In the genomic region with DNA sequence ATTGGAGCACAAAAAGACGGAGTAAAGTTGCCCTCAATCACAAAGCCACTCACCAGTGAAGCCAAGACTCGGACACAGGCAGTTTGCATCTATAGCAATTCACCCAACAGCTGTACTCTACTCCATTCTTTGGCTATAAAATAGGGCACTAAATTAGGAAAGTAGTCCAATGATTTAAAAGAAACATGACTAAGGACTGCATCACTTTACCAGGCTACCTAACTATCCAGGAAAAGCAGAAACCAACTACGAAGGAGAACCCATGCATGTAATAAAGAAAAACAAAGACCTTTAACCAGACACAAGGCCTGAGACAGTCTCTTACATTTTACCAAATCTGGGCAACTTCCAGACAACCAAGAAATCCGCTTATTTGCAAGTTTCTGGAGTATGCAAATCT, we compare ENCODE assay signal across 16 cellular contexts. TPM values are rescaled to one million over a fixed set of nuclear protein-coding genes. Genes with fewer than 3 reads are reported as not detected.
DNase-seq lines count a peak whose midpoint lies in the region; ATAC-seq, FAIRE-seq and TF ChIP-seq lines count a peak whose summit lies in the region.
"Had no signal": no experiment of that assay in that cellular context is flagged by ENCODE, and none has a peak within 500 bp of the region (broad histone marks: within the 10 kb centered on the region; RNA-seq: fewer than 3 reads in every experiment).

No MANE protein-coding gene starts in this region.

- H3K79me2 ChIP-seq in HepG2 (ENCODE audit: insufficient read depth, low read length): no peaks in the 10 kb centered on the region

- H3K4me3 ChIP-seq in fibroblast of mammary gland (ENCODE audit: control insufficient read depth, low read depth, low read length) (no peak overlapping the region), neuronal stem cell (ENCODE audit: low read length in 2 of 2) (no peak overlapping the region), HepG2 (replicated peaks in 1 of 3; ENCODE audit: insufficient read depth in 1 of 3, low read depth in 2 of 3, low read length in 3 of 3) (no peak overlapping the region)
- H3K4me3 ChIP-seq: BLaER1 treated with 17β-estradiol and CSF1 and Interleukin-3, amounts not matched to agents 10 nM and 100 nM; PC-9 had no signal

- H4K8ac ChIP-seq in neuronal stem cell (ENCODE audit: low read depth, low read length): no peak overlapping the region

- no peak overlapping the region for H4K91ac ChIP-seq in neuronal stem cell (ENCODE audit: low read depth, low read length, poor library complexity)

- H3K9me3 ChIP-seq in neuronal stem cell (replicated peaks in 1 of 2; ENCODE audit: control insufficient read depth in 2 of 2, insufficient read depth in 1 of 2, low read depth in 1 of 2, low read length in 2 of 2) (no peaks in the 10 kb centered on the region), HepG2 (ENCODE audit: low read length) (no peaks in the 10 kb centered on the region)
- H3K9me3 ChIP-seq: BLaER1 treated with 17β-estradiol and CSF1 and Interleukin-3, amounts not matched to agents 10 nM and 100 nM had no signal

- DNase-seq in fibroblast of mammary gland (ENCODE audit: low read depth): peak; percentile 41
- no peak for DNase-seq in neuronal stem cell (ENCODE audit: low spot score)
- DNase-seq in T-cell: no peak
- no peak for DNase-seq in HPDE6-E6E7 (ENCODE audit: extremely low spot score)
- DNase-seq in AG08395 (ENCODE audit: low spot score): no peak
- DNase-seq in HepG2 (ENCODE audit: low spot score): no peak
- DNase-seq: DMS 273 treated with DMSO at 0.1 percent for 48 hours, EL, H9, NCI-H2107, NCI-H345, NCI-H69, PC-9 had no signal

- H3K36me3 Mint-ChIP-seq in T-cell: no peaks in the 10 kb centered on the region

- H2AFZ ChIP-seq in neuronal stem cell (ENCODE audit: low read length) (no peak overlapping the region), HepG2 (ENCODE audit: low read length) (no peak overlapping the region)
- H2AFZ ChIP-seq: PC-9 had no signal

- no peaks in the 10 kb centered on the region for H3K36me3 ChIP-seq in neuronal stem cell (replicated peaks in 1 of 2; ENCODE audit: control insufficient read depth in 2 of 2, insufficient read depth in 2 of 2, low read length in 2 of 2)
- H3K36me3 ChIP-seq in HepG2 (replicated peaks in 1 of 2; ENCODE audit: control insufficient read depth in 1 of 2, insufficient read depth in 2 of 2, low read length in 2 of 2): no peaks in the 10 kb centered on the region
- H3K36me3 ChIP-seq: BLaER1 treated with 17β-estradiol and CSF1 and Interleukin-3, amounts not matched to agents 10 nM and 100 nM had no signal

- FAIRE-seq in HepG2 (lab: Jason Lieb, UNC): no peak

- H3K4me1 Mint-ChIP-seq in T-cell: no peaks in the 10 kb centered on the region
- H3K4me1 Mint-ChIP-seq: H9 had no signal

- no peak overlapping the region for H2BK15ac ChIP-seq in neuronal stem cell (ENCODE audit: low read length)

- H2AK5ac ChIP-seq in neuronal stem cell (ENCODE audit: low read depth, low read length): no peak overlapping the region

- WGBS in neuronal stem cell (ENCODE audit: extremely low coverage in 2 of 2, insufficient read length in 2 of 2, insufficient replicate concordance in 1 of 2), 2 donors: no CpG with 5 or more reads among the region's 4 CpGs
- WGBS in HepG2 (ENCODE audit: low lambda C conversion rate): 0% methylated on average over 4 of the region's 4 CpGs

- H4K20me1 ChIP-seq in HepG2 (ENCODE audit: insufficient read depth, low read length): no peaks in the 10 kb centered on the region
- H4K20me1 ChIP-seq: BLaER1 treated with 17β-estradiol and CSF1 and Interleukin-3, amounts not matched to agents 10 nM and 100 nM had no signal

- POLR2A ChIA-PET in T-cell (lab: Charles Lee) (no interaction called here), HepG2 (lab: Yijun Ruan, JAX) (no interaction called here)

- H3K4me2 ChIP-seq in neuronal stem cell (ENCODE audit: insufficient read depth, low read length, poor library complexity, severe bottlenecking) (no peak overlapping the region), HepG2 (ENCODE audit: low read depth, low read length) (no peak overlapping the region)
- H3K4me2 ChIP-seq: BLaER1 treated with 17β-estradiol and CSF1 and Interleukin-3, amounts not matched to agents 10 nM and 100 nM; PC-9 had no signal

- in situ Hi-C loops in HepG2 (cut with HindIII; ENCODE audit: extremely low pct_ligation_motif_present, low pct_unique_long_range_greater_than_20kb): no loop called here

- no peak overlapping the region for H3K4ac ChIP-seq in neuronal stem cell (ENCODE audit: low read length)

- no TSS peak for BruUV-seq in HepG2 (replicated peaks; lab: Mats Ljungman, UMichigan)

- intact Hi-C loops in HepG2 (cut with micrococcal nuclease; ENCODE audit: unreplicated experiment): no loop called here

- TF ChIP-seq POLR2A in HepG2 (IDR thresholded peaks at IDR 0.05; ENCODE audit: insufficient read depth in 1 of 2, low read depth in 2 of 2, low read length in 2 of 2): no peak

- H3K27me3 Mint-ChIP-seq in T-cell: no peaks in the 10 kb centered on the region

- H3K9ac ChIP-seq in neuronal stem cell (ENCODE audit: low read depth, low read length, poor library complexity) (no peak overlapping the region), HepG2 (ENCODE audit: insufficient read depth, low read depth, low read length) (no peak overlapping the region)
- H3K9ac ChIP-seq: BLaER1 treated with 17β-estradiol and CSF1 and Interleukin-3, amounts not matched to agents 10 nM and 100 nM had no signal

- peaks cover 0 to 34% of the 10 kb centered on the region in 2 donors for H3K4me1 ChIP-seq in neuronal stem cell (ENCODE audit: control insufficient read depth in 2 of 2, insufficient read depth in 1 of 2, low read depth in 1 of 2, low read length in 2 of 2)
- no peaks in the 10 kb centered on the region for H3K4me1 ChIP-seq in HepG2 (ENCODE audit: insufficient read depth, low read length)
- H3K4me1 ChIP-seq: BLaER1 treated with 17β-estradiol and CSF1 and Interleukin-3, amounts not matched to agents 10 nM and 100 nM had no signal

- H3K79me1 ChIP-seq in neuronal stem cell (ENCODE audit: low read depth, low read length): peaks cover 2% of the 10 kb centered on the region

- TF ChIP-seq EP300 in HepG2 (IDR thresholded peaks at IDR 0.05; ENCODE audit: low read depth in 2 of 2, low read length in 2 of 2): no peak
- no peak for TF ChIP-seq EP300 in HepG2 (CRISPR knock-in tag; IDR thresholded peaks at IDR 0.05; ENCODE audit: borderline replicate concordance)

- H2BK12ac ChIP-seq in neuronal stem cell (ENCODE audit: low read length): no peak overlapping the region

- no peak overlapping the region for H3K4me3 Mint-ChIP-seq in T-cell
- H3K4me3 Mint-ChIP-seq: H9 had no signal

- H3K23ac ChIP-seq in neuronal stem cell (ENCODE audit: low read depth, low read length, poor library complexity): no peak overlapping the region

- no peak for ATAC-seq in T-cell (replicated peaks in 1 of 4)
- no peak for ATAC-seq in HepG2

- H2BK5ac ChIP-seq in neuronal stem cell (ENCODE audit: low read length): no peak overlapping the region

- H2BK120ac ChIP-seq in neuronal stem cell (ENCODE audit: low read depth, low read length): no peak overlapping the region

- H3K27ac ChIP-seq in angular gyrus (ENCODE audit: low read depth, low read length) (peak overlapping the region; percentile 75), neuronal stem cell (replicated peaks; ENCODE audit: low read length) (peak overlapping the region; percentile 50), HepG2 (ENCODE audit: extremely low read length, insufficient read depth, low read length) (no peak overlapping the region)
- H3K27ac ChIP-seq: BLaER1 treated with 17β-estradiol and CSF1 and Interleukin-3, amounts not matched to agents 10 nM and 100 nM; PC-9 had no signal

- no peak overlapping the region for H3K14ac ChIP-seq in neuronal stem cell (ENCODE audit: low read length)

- H3K18ac ChIP-seq in neuronal stem cell (ENCODE audit: low read length): no peak overlapping the region

- TF ChIP-seq RAD21 in HepG2 (CRISPR knock-in tag; IDR thresholded peaks at IDR 0.05): no peak

- CTCF ChIA-PET in T-cell (lab: Charles Lee) (no interaction called here), HepG2 (lab: Yijun Ruan, JAX; ENCODE audit: low intra/inter-chr PET ratio, low total read pairs) (no interaction called here)

- TF ChIP-seq CTCF in fibroblast of mammary gland (conservative IDR thresholded peaks at IDR 0.05; ENCODE audit: control insufficient read depth, insufficient read depth, low read depth, low read length) (no peak), HepG2 (CRISPR knock-in tag; IDR thresholded peaks at IDR 0.05) (no peak)

- peaks cover 10 to 14% (median 10%) of the 10 kb centered on the region in 3 donors for H3K9me3 Mint-ChIP-seq in T-cell
- H3K9me3 Mint-ChIP-seq: H9 had no signal

- H3K27me3 ChIP-seq in neuronal stem cell (ENCODE audit: control insufficient read depth in 3 of 3, insufficient read depth in 3 of 3, low read depth in 1 of 3, low read length in 3 of 3) (peaks cover 0 to 3% (median 0%) of the 10 kb centered on the region in 3 experiments), HepG2 (ENCODE audit: control insufficient read depth in 1 of 2, insufficient read depth in 2 of 2, low read length in 2 of 2) (no peaks in the 10 kb centered on the region; a peak in 1 of 5 replicates)
- H3K27me3 ChIP-seq: BLaER1 treated with 17β-estradiol and CSF1 and Interleukin-3, amounts not matched to agents 10 nM and 100 nM had no signal

- no peak overlapping the region for H3K27ac Mint-ChIP-seq in T-cell

RNA-seq across cellular contexts. Expression of a gene that starts 59.9 kb away (rescaled TPM):
- polyA plus RNA-seq in neuronal stem cell (2013, experiment 1 of 2): 147 TPM
- polyA plus RNA-seq in neuronal stem cell (2013, experiment 2 of 2): 149 TPM
- total RNA-seq in T-cell: 1 to 10 TPM in 1 of 5 donors, under 1 TPM in 2, not detected in 2; 0.10 to 1.1 (median 0.53) TPM
- not detected in 2 replicates for total RNA-seq in HepG2 (2016; rRNA removed; fragmentation: Illumina TruSeq; extraction: Trizol)
- not detected in 2 replicates for total RNA-seq in HepG2 (2016; cell fraction: cytosol; rRNA removed; fragmentation: Illumina TruSeq; extraction: Trizol; ENCODE audit: low read depth)
- not detected in 2 replicates for total RNA-seq in HepG2 (2016; cell fraction: insoluble cytoplasmic fraction; rRNA removed; fragmentation: Illumina TruSeq; extraction: Trizol)
- total RNA-seq in HepG2 (2016; cell fraction: membrane; rRNA removed; fragmentation: Illumina TruSeq; extraction: Trizol): not detected in 2 replicates
- not detected in 2 replicates for total RNA-seq in HepG2 (2016; cell fraction: nucleus; rRNA removed; fragmentation: Illumina TruSeq; extraction: Trizol)
- polyA plus RNA-seq in HepG2 (2011; rRNA removed): not detected in 2 replicates
- polyA plus RNA-seq in HepG2 (2011; cell fraction: cytosol; rRNA removed): 0.10 TPM in 1 of 2 replicates, not detected in the other
- polyA plus RNA-seq in HepG2 (2011; cell fraction: nucleus; rRNA removed): not detected in 2 replicates
- not detected in 2 replicates for polyA plus RNA-seq in HepG2 (2012)
- polyA plus RNA-seq in HepG2 (2016; cell fraction: cytosol; fragmentation: Illumina TruSeq; extraction: Trizol; ENCODE audit: low read depth): not detected in 2 replicates
- polyA plus RNA-seq in HepG2 (2016; cell fraction: insoluble cytoplasmic fraction; fragmentation: Illumina TruSeq; extraction: Trizol; ENCODE audit: low read depth): not detected in 2 replicates
- not detected in 2 replicates for polyA plus RNA-seq in HepG2 (2016; cell fraction: membrane; fragmentation: Illumina TruSeq; extraction: Trizol; ENCODE audit: low read depth)
- polyA plus RNA-seq in HepG2 (2016; cell fraction: nucleus; fragmentation: Illumina TruSeq; extraction: Trizol; ENCODE audit: insufficient read depth, low read depth): not detected in 2 replicates
- polyA minus RNA-seq in HepG2 (2011; rRNA and poly(A)+ RNA removed; ENCODE audit: low replicate concordance): 0.33 TPM in 1 of 2 replicates, not detected in the other
- not detected in 2 replicates for polyA minus RNA-seq in HepG2 (2011; cell fraction: cytosol; rRNA and poly(A)+ RNA removed)
- not detected in 2 replicates for polyA minus RNA-seq in HepG2 (2011; cell fraction: nucleus; rRNA and poly(A)+ RNA removed)
- total RNA-seq: HT-29, PC-9 had no signal
